In the genomic region with DNA sequence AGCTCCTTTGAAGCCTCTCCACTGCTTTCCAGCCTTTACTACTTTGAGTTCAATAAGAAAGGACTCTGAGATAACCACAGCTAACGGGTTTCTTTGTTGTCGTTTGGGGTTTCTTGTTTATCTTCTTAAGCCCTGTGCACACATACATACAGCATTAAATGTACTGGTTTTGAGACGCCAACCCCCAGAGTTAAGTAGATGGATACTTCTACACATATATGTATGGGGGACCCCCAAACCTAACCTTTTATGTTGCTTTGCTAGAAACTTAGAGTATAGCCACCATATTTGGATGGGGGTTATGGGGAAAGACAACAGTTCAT, we compare ENCODE assay signal across 8 cellular contexts. TPM values are rescaled to one million over a fixed set of nuclear protein-coding genes. Genes with fewer than 3 reads are reported as not detected.
DNase-seq lines count a peak whose midpoint lies in the region; ATAC-seq lines count a peak whose summit lies in the region.

No MANE protein-coding gene starts in this region.

- no peaks in the 10 kb centered on the region for H3K9me3 Mint-ChIP-seq in activated CD8-positive, alpha-beta T cell treated with anti-CD3 and anti-CD28 coated beads, Interleukin-2, amount 10 ng/mL, durations not matched to agents 7 days and 5 days (ENCODE audit: insufficient read depth)

- no peaks in the 10 kb centered on the region for H3K36me3 ChIP-seq in iPS-15b (ENCODE audit: control insufficient read depth, insufficient read depth, low read length)
- no peaks in the 10 kb centered on the region for H3K36me3 ChIP-seq in stomach smooth muscle (ENCODE audit: control insufficient read depth in 2 of 2, insufficient read depth in 2 of 2, low read length in 2 of 2)

- H3K4me3 ChIP-seq in iPS-15b (ENCODE audit: low read depth, low read length) (peak overlapping the region; percentile 92), stomach smooth muscle (ENCODE audit: low read length in 2 of 2) (peak overlapping the region; percentile 75 to 84)

- CTCF ChIA-PET in activated CD8-positive, alpha-beta T cell treated with anti-CD3 and anti-CD28 coated beads, Interleukin-2, amount 10 ng/mL, durations not matched to agents 7 days and 5 days (lab: Charles Lee), result interaction anchor here (0.6 to 3.2 kb wide), 30 partner anchors 9 to 554 kb away, joined by 3 to 36 read pairs (median 6); a partner anchor contains a TSS

- H3K27ac Mint-ChIP-seq in activated CD8-positive, alpha-beta T cell treated with anti-CD3 and anti-CD28 coated beads, Interleukin-2, amount 10 ng/mL, durations not matched to agents 7 days and 5 days, result peak overlapping the region; percentile 97

- H3K9ac ChIP-seq in iPS-15b (ENCODE audit: low read depth, low read length) (peak overlapping the region; percentile 77), stomach smooth muscle (ENCODE audit: low read length in 2 of 2) (peak overlapping the region; percentile 58 to 76)

- POLR2A ChIA-PET in activated CD8-positive, alpha-beta T cell treated with anti-CD3 and anti-CD28 coated beads, Interleukin-2, amount 10 ng/mL, durations not matched to agents 7 days and 5 days (lab: Charles Lee), result interaction anchor here (0.5 to 1.3 kb wide), 8 partner anchors 9 to 1909 kb away, joined by 3 to 5 read pairs (median 4); a partner anchor contains a TSS

- ATAC-seq in activated CD8-positive, alpha-beta T cell treated with anti-CD3 and anti-CD28 coated beads, Interleukin-2, amount 10 ng/mL, durations not matched to agents 7 days and 5 days, result no peak

- peak overlapping the region; percentile 68 for H3K27ac ChIP-seq in stomach smooth muscle (ENCODE audit: low read length)

- peak overlapping the region; percentile 76 for H3K4me3 Mint-ChIP-seq in activated CD8-positive, alpha-beta T cell treated with anti-CD3 and anti-CD28 coated beads, Interleukin-2, amount 10 ng/mL, durations not matched to agents 7 days and 5 days

- H3K4me1 Mint-ChIP-seq in activated CD8-positive, alpha-beta T cell treated with anti-CD3 and anti-CD28 coated beads, Interleukin-2, amount 10 ng/mL, durations not matched to agents 7 days and 5 days (ENCODE audit: low read depth), result peaks cover 31% of the 10 kb centered on the region

- no peaks in the 10 kb centered on the region for H3K27me3 ChIP-seq in iPS-15b (ENCODE audit: control insufficient read depth, insufficient read depth, low read length)
- no peaks in the 10 kb centered on the region for H3K27me3 ChIP-seq in stomach smooth muscle (ENCODE audit: control insufficient read depth in 1 of 2, insufficient read depth in 2 of 2, low read length in 2 of 2)

- H3K27me3 Mint-ChIP-seq in activated CD8-positive, alpha-beta T cell treated with anti-CD3 and anti-CD28 coated beads, Interleukin-2, amount 10 ng/mL, durations not matched to agents 7 days and 5 days (ENCODE audit: low read depth), result no peaks in the 10 kb centered on the region

- H3K9me3 ChIP-seq in iPS-15b (ENCODE audit: control insufficient read depth, insufficient read depth, low read length) (no peaks in the 10 kb centered on the region), stomach smooth muscle (ENCODE audit: control insufficient read depth in 2 of 2, low read length in 2 of 2) (no peaks in the 10 kb centered on the region)

- peak; percentile 47 for DNase-seq in NCI-H510A treated with DMSO at 0.1 percent for 48 hours (lab: John Stamatoyannopoulos, UW)
- DNase-seq in NCI-H510A (lab: John Stamatoyannopoulos, UW), result no peak
- no peak for DNase-seq in activated CD8-positive, alpha-beta T cell treated with anti-CD3 and anti-CD28 coated beads, Interleukin-2, amount 10 ng/mL, durations not matched to agents 7 days and 5 days
- DNase-seq in retina, result no peak
- no peak for DNase-seq in globus pallidus (ENCODE audit: low spot score)
- no peak for DNase-seq in DMS153 (lab: John Stamatoyannopoulos, UW)

- H3K4me1 ChIP-seq in iPS-15b (ENCODE audit: control insufficient read depth, insufficient read depth, low read length), result peaks cover 8% of the 10 kb centered on the region
- H3K4me1 ChIP-seq in stomach smooth muscle (ENCODE audit: control insufficient read depth, insufficient read depth, low read length), result peaks cover 14% of the 10 kb centered on the region

- H3K36me3 Mint-ChIP-seq in activated CD8-positive, alpha-beta T cell treated with anti-CD3 and anti-CD28 coated beads, Interleukin-2, amount 10 ng/mL, durations not matched to agents 7 days and 5 days (ENCODE audit: low read depth), result peaks cover 21% of the 10 kb centered on the region

RNA-seq across cellular contexts. Expression of a gene that starts 0.7 kb away (rescaled TPM):
- total RNA-seq in activated CD8-positive, alpha-beta T cell treated with anti-CD3 and anti-CD28 coated beads, Interleukin-2, amount 10 ng/mL, durations not matched to agents 7 days and 5 days, result 10 to 100 TPM; 16.4 to 17.0 TPM
